Comparison of ENCODE assay signal across 7 cellular contexts in genomic region chr7:132326878-132327589, GRCh38.
"Had no signal": no experiment of that assay in that cellular context is flagged by ENCODE, and none has a peak within 500 bp of the region (broad histone marks: within the 10 kb centered on the region; RNA-seq: fewer than 3 reads in every experiment).

No MANE protein-coding gene starts in this region.

- H3K4me3 ChIP-seq: GM23248, HAP-1 had no signal

- ATAC-seq: HCT116 had no signal

- H3K4me1 ChIP-seq: HAP-1 had no signal

- H3K9ac ChIP-seq: GM23248 had no signal

- H3K36me3 ChIP-seq: HAP-1 had no signal

- DNase-seq: GM23248, GOT3, H7, KG1 had no signal

- H2AFZ ChIP-seq: GM23248 had no signal

- H3K9me3 ChIP-seq: HAP-1 had no signal

- H3K27ac ChIP-seq: GM23248 had no signal

- FAIRE-seq: HTR-8/SVneo had no signal
